Comparison of ENCODE assay signal across 12 cellular contexts in genomic region chr7:107035446-107035845, GRCh38. TPM values are rescaled to one million over a fixed set of nuclear protein-coding genes. Genes with fewer than 3 reads are reported as not detected.
DNase-seq lines count a peak whose midpoint lies in the region; ATAC-seq and TF ChIP-seq lines count a peak whose summit lies in the region.
"Had no signal": no experiment of that assay in that cellular context is flagged by ENCODE, and none has a peak within 500 bp of the region (broad histone marks: within the 10 kb centered on the region; RNA-seq: fewer than 3 reads in every experiment).

No MANE protein-coding gene starts in this region.

- H2BK5ac ChIP-seq in trophoblast cell (ENCODE audit: low read depth, low read length, poor library complexity), result no peak overlapping the region

- POLR2A ChIA-PET in PC-3 (lab: Charles Lee; ENCODE audit: unreplicated experiment), result no interaction called here

- no peak overlapping the region for H2AK5ac ChIP-seq in trophoblast cell (ENCODE audit: low read length)

- H3K79me2 ChIP-seq in GM23248 (ENCODE audit: insufficient read depth) (no peaks in the 10 kb centered on the region), PC-3 (ENCODE audit: low read length) (no peaks in the 10 kb centered on the region), trophoblast cell (ENCODE audit: control insufficient read depth, insufficient read depth, low read length, poor library complexity) (no peaks in the 10 kb centered on the region)

- H3K9me3 ChIP-seq in GM23248 (ENCODE audit: low read depth), result no peaks in the 10 kb centered on the region
- H3K9me3 ChIP-seq in PC-3 (ENCODE audit: low read length), result no peaks in the 10 kb centered on the region
- H3K9me3 ChIP-seq in trophoblast cell (ENCODE audit: insufficient read depth, low read depth, low read length), result no peaks in the 10 kb centered on the region
- no peaks in the 10 kb centered on the region for H3K9me3 ChIP-seq in HAP-1

- in situ Hi-C loops in GM23248 (cut with MboI) (no loop called here), HAP-1 (cut with MboI; ENCODE audit: low sequenced_read_pairs) (no loop called here)

- peak overlapping the region; percentile 2; the same call in 1 of the 2 replicates for H3K27ac ChIP-seq in GM23248
- no peak overlapping the region for H3K27ac ChIP-seq in PC-3 (ENCODE audit: low read length)
- H3K27ac ChIP-seq in trophoblast cell (ENCODE audit: low read depth, low read length), result peak overlapping the region; percentile 3

- no peaks in the 10 kb centered on the region for H3K36me3 ChIP-seq in GM23248 (ENCODE audit: low read depth)
- H3K36me3 ChIP-seq in PC-3 (ENCODE audit: low read depth, low read length), result no peaks in the 10 kb centered on the region
- no peaks in the 10 kb centered on the region for H3K36me3 ChIP-seq in trophoblast cell (ENCODE audit: control insufficient read depth in 1 of 2, insufficient read depth in 2 of 2, low read length in 2 of 2)
- H3K36me3 ChIP-seq in HAP-1 (replicated peaks), result no peaks in the 10 kb centered on the region

- no peak overlapping the region for H3K23ac ChIP-seq in trophoblast cell (ENCODE audit: low read length)

- no peaks in the 10 kb centered on the region for H3K79me1 ChIP-seq in trophoblast cell (ENCODE audit: low read length)

- H2BK12ac ChIP-seq in trophoblast cell (ENCODE audit: low read length), result no peak overlapping the region

- H3K4me1 ChIP-seq in GM23248 (ENCODE audit: insufficient read depth) (peaks cover 9% of the 10 kb centered on the region), PC-3 (ENCODE audit: insufficient read depth, low read length) (no peaks in the 10 kb centered on the region), trophoblast cell (ENCODE audit: control insufficient read depth in 1 of 2, insufficient read depth in 2 of 2, low read length in 2 of 2) (peaks cover 0 to 1% of the 10 kb centered on the region in 2 experiments), HAP-1 (no peaks in the 10 kb centered on the region)

- H3K9ac ChIP-seq in GM23248 (no peak overlapping the region), PC-3 (ENCODE audit: low read length) (no peak overlapping the region), trophoblast cell (ENCODE audit: low read length) (no peak overlapping the region)

- no peak for TF ChIP-seq CTCF in PC-3 (conservative IDR thresholded peaks at IDR 0.05; ENCODE audit: low read depth, low read length)
- no peak for TF ChIP-seq CTCF in cardiac fibroblast (IDR thresholded peaks at IDR 0.05; ENCODE audit: low read depth, low read length)

- H3K27me3 ChIP-seq in GM23248 (replicated peaks; ENCODE audit: insufficient read depth) (no peaks in the 10 kb centered on the region), PC-3 (ENCODE audit: low read length) (no peaks in the 10 kb centered on the region; the same call in 1 of the 2 replicates), trophoblast cell (ENCODE audit: insufficient read depth, low read length) (no peaks in the 10 kb centered on the region), HAP-1 (ENCODE audit: low read depth) (no peaks in the 10 kb centered on the region)

- H3K14ac ChIP-seq in trophoblast cell (ENCODE audit: low read length), result no peak overlapping the region

- intact Hi-C loops in PC-3 (cut with micrococcal nuclease), result no loop called here

- H3F3A ChIP-seq in GM23248 (ENCODE audit: insufficient read depth) (peaks cover 5% of the 10 kb centered on the region; the same call in 1 of the 2 replicates), PC-3 (ENCODE audit: low read length, unreplicated experiment) (no peaks in the 10 kb centered on the region)

- CTCF ChIA-PET in PC-3 (lab: Charles Lee), result no interaction called here

- H3K18ac ChIP-seq in trophoblast cell (ENCODE audit: low read length), result no peak overlapping the region

- peak; percentile 94 for DNase-seq in GM23248
- peak; percentile 68 for DNase-seq in PC-3
- DNase-seq in cardiac fibroblast (ENCODE audit: low read depth in 2 of 2), result peak; percentile 28 to 79
- DNase-seq in trophoblast cell, result peak in 1 of 2 donors; percentile 49
- no peak for DNase-seq in NCI-H1105 treated with DMSO at 0.1 percent for 48 hours (lab: John Stamatoyannopoulos, UW)
- DNase-seq in COR-L47 (lab: John Stamatoyannopoulos, UW), result no peak
- DNase-seq in HAP-1 (ENCODE audit: low spot score in 2 of 2), result no peak
- DNase-seq: activated CD4-positive, alpha-beta T cell treated with anti-CD3 and anti-CD28 coated beads, Interleukin-2, amount 50 U/mL, for 4 hours; effector memory CD4-positive, alpha-beta T cell; NCI-H2029 treated with DMSO at 0.1 percent for 48 hours; RPMI8226; stimulated activated naive CD4-positive, alpha-beta T cell had no signal

- H2BK120ac ChIP-seq in trophoblast cell (ENCODE audit: insufficient read depth, low read length, poor library complexity), result no peak overlapping the region

- no peak overlapping the region for H3K4ac ChIP-seq in trophoblast cell (ENCODE audit: low read depth, low read length)

- H3K9me2 ChIP-seq in GM23248 (ENCODE audit: insufficient read depth) (no peaks in the 10 kb centered on the region), PC-3 (replicated peaks; ENCODE audit: low read length) (no peaks in the 10 kb centered on the region)

- H3K4me3 ChIP-seq in GM23248 (no peak overlapping the region), PC-3 (ENCODE audit: low read length) (no peak overlapping the region), cardiac fibroblast (replicated peaks in 1 of 2; ENCODE audit: low read depth in 2 of 2, low read length in 2 of 2) (no peak overlapping the region), trophoblast cell (ENCODE audit: low read depth, low read length) (no peak overlapping the region), HAP-1 (no peak overlapping the region)

- no peak overlapping the region for H4K91ac ChIP-seq in trophoblast cell (ENCODE audit: low read depth, low read length)

- H4K12ac ChIP-seq in trophoblast cell (ENCODE audit: low read depth, low read length), result no peak overlapping the region

- BruUV-seq in PC-3 (replicated peaks; lab: Mats Ljungman, UMichigan), result no TSS peak

- H3K4me2 ChIP-seq in GM23248 (ENCODE audit: unreplicated experiment), result peak overlapping the region; percentile 21
- no peak overlapping the region for H3K4me2 ChIP-seq in PC-3 (ENCODE audit: low read length)
- no peak overlapping the region for H3K4me2 ChIP-seq in trophoblast cell (ENCODE audit: low read length)

- H4K20me1 ChIP-seq in GM23248 (ENCODE audit: insufficient read depth) (no peaks in the 10 kb centered on the region), PC-3 (ENCODE audit: low read length) (no peaks in the 10 kb centered on the region)

- no peak overlapping the region for H2AFZ ChIP-seq in GM23248
- no peak overlapping the region for H2AFZ ChIP-seq in PC-3 (ENCODE audit: low read length)
- H2AFZ ChIP-seq in trophoblast cell (ENCODE audit: insufficient read depth, low read length, poor library complexity), result no peak overlapping the region

- peak; percentile 82 for ATAC-seq in PC-3

- H4K8ac ChIP-seq in trophoblast cell (ENCODE audit: low read depth, low read length), result no peak overlapping the region

RNA-seq across cellular contexts. Expression of gene PRKAR2B, which starts 9.1 kb away (rescaled TPM):
- total RNA-seq in GM23248 (2014; rRNA removed; shearing (Covaris generic)), result 1.0 and 3.2 TPM in 2 replicates
- 0.81 and 0.89 TPM in 2 replicates for polyA plus RNA-seq in GM23248 (2016; fragmentation: Nextera tagmentation; extraction: Ambion mirVana)
- total RNA-seq in PC-3 (2014; rRNA removed), result 0.29 and 1.5 TPM in 2 replicates
- 9.0 and 9.1 TPM in 2 replicates for polyA plus RNA-seq in trophoblast cell (2013)

Comparison
In these comparisons a context has a peak if more than half of its experiments do, and no peak if none do; other contexts are left out.
1. DNase-seq: peak in GM23248 (single experiment), PC-3 (single experiment) and cardiac fibroblast (2 of 2); none in NCI-H1105 treated with DMSO at 0.1 percent for 48 hours (single experiment), COR-L47 (single experiment) and HAP-1 (0 of 2).